8 cellular contexts compared by ENCODE assay signal in genomic region chr12:52191841-52192791, GRCh38. TPM values are rescaled to one million over a fixed set of nuclear protein-coding genes. Genes with fewer than 3 reads are reported as not detected.
DNase-seq lines count a peak whose midpoint lies in the region; ATAC-seq, FAIRE-seq and TF ChIP-seq lines count a peak whose summit lies in the region.

Gene KRT80 (minus strand): TSS chr12:52192014. CDS start chr12:52191902, 112 bp downstream.

- no peak for ATAC-seq in GM21360 (IDR thresholded peaks at IDR 0.05; ENCODE audit: unreplicated experiment)

- H2BK12ac ChIP-seq in H1 (ENCODE audit: low read depth, low read length) = peak within 1 kb of the TSS; percentile 4; the same call in 1 of the 2 replicates

- no peak within 1 kb of the TSS for H2BK120ac ChIP-seq in H1 (replicated peaks; ENCODE audit: low read depth, low read length)

- H3K23ac ChIP-seq in H1 (ENCODE audit: insufficient read length) = no peak within 1 kb of the TSS

- no peak within 1 kb of the TSS for H4K5ac ChIP-seq in H1 (ENCODE audit: insufficient read length, low read depth, low read length)

- TF ChIP-seq RAD21 in H1 (IDR thresholded peaks at IDR 0.05 in 1 of 2, conservative IDR thresholded peaks at IDR 0.05 in 1 of 2; ENCODE audit: low read depth in 2 of 2, low read length in 2 of 2) = no peak

- H2AK5ac ChIP-seq in H1 (ENCODE audit: low read depth, low read length) = no peak within 1 kb of the TSS

- no peak for FAIRE-seq in H1 (lab: Jason Lieb, UNC)

- H3K4me3 ChIP-seq in AG04450 (ENCODE audit: low read depth, low read length) (no peak within 1 kb of the TSS), H1 (ENCODE audit: extremely low read depth in 1 of 4, insufficient read depth in 2 of 4, low read depth in 3 of 4, low read length in 4 of 4) (no peak within 1 kb of the TSS)

- WGBS in H1 (ENCODE audit: extremely low coverage in 1 of 2, insufficient coverage in 1 of 2, insufficient read length in 1 of 2, insufficient replicate concordance in 2 of 2, low coverage in 1 of 2, low lambda C conversion rate in 2 of 2, missing lambda C conversion rate in 1 of 2), 2 experiments = 85% methylated on average over 18 of the region's 20 CpGs; no CpG with 5 or more reads in 1 of the 2 experiments

- H3K79me2 ChIP-seq in H1 (ENCODE audit: control insufficient read depth in 1 of 2, insufficient read depth in 2 of 2, low read length in 2 of 2) = no peaks in the 10 kb centered on the region

- H3K27me3 ChIP-seq in AG04450 (ENCODE audit: control insufficient read depth, insufficient read depth, low read length) (no peaks in the 10 kb centered on the region), H1 (replicated peaks in 1 of 4; ENCODE audit: control insufficient read depth in 3 of 4, extremely low read depth in 1 of 4, insufficient read depth in 3 of 4, low read length in 3 of 4) (no peaks in the 10 kb centered on the region)

- no peak within 1 kb of the TSS for H3K4ac ChIP-seq in H1 (replicated peaks; ENCODE audit: insufficient read length, low read depth, low read length)

- no peak for TF ChIP-seq POLR2A in H1 (IDR thresholded peaks at IDR 0.05; ENCODE audit: control extremely low read depth in 1 of 2, low read depth in 2 of 2, low read length in 2 of 2)

- CTCF ChIA-PET in AG04450 (lab: Charles Lee) (interaction anchor here (0.6 to 1.2 kb wide), 6 partner anchors 10 to 87 kb away, joined by 3 to 8 read pairs (median 4); no protein-coding TSS in a partner anchor), H1 (lab: Charles Lee; ENCODE audit: partially characterized antibody) (interaction anchor here (0.5 to 3.6 kb wide), 17 partner anchors 9 to 288 kb away, joined by 3 to 18 read pairs (median 5); no protein-coding TSS in a partner anchor)

- H3K4me2 ChIP-seq in H1 (ENCODE audit: insufficient read depth in 1 of 2, low read depth in 2 of 2, low read length in 2 of 2) = no peak within 1 kb of the TSS

- no peak within 1 kb of the TSS for H2AFZ ChIP-seq in H1 (ENCODE audit: low read length)

- peaks cover 0 to 11% (median 6%) of the 10 kb centered on the region in 4 experiments; a peak in 4 of 7 replicates for H3K4me1 ChIP-seq in H1 (replicated peaks in 1 of 4; ENCODE audit: control insufficient read depth in 3 of 4, insufficient read depth in 4 of 4, low read length in 3 of 4)

- no peak within 1 kb of the TSS; a peak in 1 of 7 replicates for H3K9ac ChIP-seq in H1 (replicated peaks in 1 of 4; ENCODE audit: extremely low read depth in 1 of 4, low read depth in 3 of 4, low read length in 3 of 4)

- no peak within 1 kb of the TSS for H4K91ac ChIP-seq in H1 (replicated peaks; ENCODE audit: insufficient read length, low read length)

- no peaks in the 10 kb centered on the region for H3K23me2 ChIP-seq in H1 (ENCODE audit: low read depth, low read length)

- POLR2A ChIA-PET in AG04450 (lab: Yijun Ruan, JAX) = interaction anchor here (0.5 to 2.6 kb wide), 9 partner anchors 9 to 795 kb away, joined by 3 to 17 read pairs (median 5); no protein-coding TSS in a partner anchor
- POLR2A ChIA-PET in H1 (lab: Charles Lee; ENCODE audit: partially characterized antibody) = interaction anchor here (1.7 kb wide), 1 partner anchor 11 kb away, joined by 4 read pairs; no protein-coding TSS in a partner anchor

- TF ChIP-seq CTCF in AG04450 (IDR thresholded peaks at IDR 0.05; ENCODE audit: low read depth, low read length) = no peak
- no peak for TF ChIP-seq CTCF in H1 (IDR thresholded peaks at IDR 0.05; ENCODE audit: control extremely low read depth in 1 of 3, insufficient read depth in 1 of 3, low read depth in 1 of 3, low read length in 3 of 3)

- H3K18ac ChIP-seq in H1 (ENCODE audit: extremely low read depth, low read length) = no peak within 1 kb of the TSS; the same call in 1 of the 2 replicates

- no peak within 1 kb of the TSS; the same call in 1 of the 2 replicates for H2BK15ac ChIP-seq in H1 (ENCODE audit: low read length)

- peak; percentile 95 for DNase-seq in AG04450 (ENCODE audit: low read depth, low spot score)
- DNase-seq in HT1080 (ENCODE audit: low read depth) = peak; percentile 99
- peak; percentile 97 for DNase-seq in RKO (ENCODE audit: low spot score)
- DNase-seq in H1 (ENCODE audit: low read depth in 1 of 2, low spot score in 2 of 2) = no peak
- DNase-seq in mesenteric fat pad (ENCODE audit: low spot score) = peak; percentile 93
- DNase-seq in ureter (ENCODE audit: low spot score) = peak; percentile 93
- no peak for DNase-seq in HuH-7 (ENCODE audit: low spot score)

- H3K9me3 ChIP-seq in AG04450 (ENCODE audit: control insufficient read depth, insufficient read depth, low read length) = no peaks in the 10 kb centered on the region; the same call in 1 of the 2 replicates
- H3K9me3 ChIP-seq in H1 (ENCODE audit: insufficient read depth in 2 of 2, low read depth in 1 of 2, low read length in 1 of 2) = no peaks in the 10 kb centered on the region

- H3K27ac ChIP-seq in AG04450 (ENCODE audit: low read depth, low read length) = peak within 1 kb of the TSS; percentile 85
- no peak within 1 kb of the TSS for H3K27ac ChIP-seq in H1 (ENCODE audit: low read depth, low read length)

- TF ChIP-seq EP300 in H1 (IDR thresholded peaks at IDR 0.05; ENCODE audit: borderline replicate concordance in 1 of 2, low read depth in 2 of 2, low read length in 2 of 2) = no peak

- no peaks in the 10 kb centered on the region for H3K79me1 ChIP-seq in H1 (ENCODE audit: low read depth, low read length)

- peak within 1 kb of the TSS; percentile 63 for H4K8ac ChIP-seq in H1 (ENCODE audit: extremely low read depth, insufficient read depth, low read length)

- H4K20me1 ChIP-seq in H1 (replicated peaks in 1 of 2; ENCODE audit: control insufficient read depth in 1 of 2, insufficient read depth in 2 of 2, low read length in 2 of 2) = no peaks in the 10 kb centered on the region

- no peak within 1 kb of the TSS for H3K14ac ChIP-seq in H1 (ENCODE audit: insufficient read length)

- H3K36me3 ChIP-seq in H1 (ENCODE audit: control insufficient read depth in 2 of 4, insufficient read depth in 4 of 4, low read length in 3 of 4) = no peaks in the 10 kb centered on the region

- no peak within 1 kb of the TSS for H2BK5ac ChIP-seq in H1 (ENCODE audit: low read depth, low read length)

- H3K56ac ChIP-seq in H1 (replicated peaks; ENCODE audit: insufficient read length, low read depth, low read length) = no peak within 1 kb of the TSS

- no peak within 1 kb of the TSS for H2BK20ac ChIP-seq in H1 (ENCODE audit: low read length)

TF ChIP-seq in H1, 55 proteins besides CTCF, POLR2A, EP300 and RAD21:
- TF ChIP-seq RFX5 (IDR thresholded peaks at IDR 0.05; ENCODE audit: borderline replicate concordance, low read depth, low read length) = no peak

RNA-seq across cellular contexts. Expression of gene KRT80, which starts in this region (rescaled TPM):
- polyA plus RNA-seq in AG04450 (2011; rRNA removed) (2.1 and 2.3 TPM in 2 replicates), H1 (2011; rRNA removed) (0.05 and 0.06 TPM in 2 replicates)
- 2.2 and 2.3 TPM in 2 replicates for polyA minus RNA-seq in AG04450 (2011; rRNA and poly(A)+ RNA removed)
- total RNA-seq in HT1080 (2014; rRNA removed; shearing (Covaris generic)) = 6.7 and 8.2 TPM in 2 replicates
- 33.7 and 34.7 TPM in 2 replicates for polyA plus RNA-seq in HT1080 (2015; cell fraction: cytosol; rRNA removed)
- polyA plus RNA-seq in HT1080 (2015; cell fraction: nucleus; rRNA removed) = 29.2 and 33.4 TPM in 2 replicates
- total RNA-seq in H1 (2021; fragmentation: NEBNext Ultra II Directional; extraction: Animal tissue kit (Norgen Biotek cat#: 25700)) = 0.08 TPM in 1 of 2 replicates, not detected in the other
- polyA plus RNA-seq in H1 (2011; cell fraction: cytosol; rRNA removed) = 0.05 TPM
- 0.06 TPM for polyA plus RNA-seq in H1 (2011; cell fraction: nucleus; rRNA removed)
- 0.05 to 0.06 TPM in 2 of 4 replicates, not detected in the others for polyA plus RNA-seq in H1 (2012, experiment 1 of 2)
- 0.07 TPM for polyA plus RNA-seq in H1 (2012, experiment 2 of 2)
- 0.04 TPM for polyA plus RNA-seq in H1 (2013, experiment 1 of 2)
- 0.09 TPM for polyA plus RNA-seq in H1 (2013, experiment 2 of 2)
- 0.03 and 0.10 TPM in 2 replicates for polyA minus RNA-seq in H1 (2011; rRNA and poly(A)+ RNA removed)
- polyA minus RNA-seq in H1 (2011; cell fraction: cytosol; rRNA and poly(A)+ RNA removed) = 0.37 TPM
- polyA minus RNA-seq in H1 (2011; cell fraction: nucleus; rRNA and poly(A)+ RNA removed) = 0.20 TPM
- total RNA-seq in mesenteric fat pad (not detected), ureter (4.6 TPM)

Comparison
In these comparisons a context has a peak if more than half of its experiments do, and no peak if none do; other contexts are left out.
1. Peak in DNase-seq in mesenteric fat pad; RNA of the gene not detected or under 1 TPM.
2. DNase-seq: peak in AG04450 (single experiment), HT1080 (single experiment), RKO (single experiment) and ureter (single experiment); none in H1 (0 of 2) and HuH-7 (single experiment).